In genomic region chr14:68945585-68946289, GRCh38 we compare ENCODE assay signal across 1 cellular context.
TF ChIP-seq lines count a peak whose summit lies in the region.

No MANE protein-coding gene starts in this region.

TF ChIP-seq in HCT116, 20 proteins besides CTCF, POLR2A, EP300 and RAD21 (continued from another document):
- TF ChIP-seq REST (IDR thresholded peaks at IDR 0.05; ENCODE audit: low read depth) (no peak), ELF1 (IDR thresholded peaks at IDR 0.05; ENCODE audit: borderline replicate concordance, low read depth) (no peak), EZH2phosphoT487 (IDR thresholded peaks at IDR 0.05; ENCODE audit: borderline replicate concordance) (no peak), SRF (IDR thresholded peaks at IDR 0.05; ENCODE audit: low read depth) (no peak), TCF7L2 (IDR thresholded peaks at IDR 0.05; ENCODE audit: borderline replicate concordance, extremely low read depth, insufficient read depth, insufficient read length) (no peak), CEBPB (IDR thresholded peaks at IDR 0.05; ENCODE audit: low read depth) (no peak), SP1 (IDR thresholded peaks at IDR 0.05; ENCODE audit: low read depth) (no peak), MAX (IDR thresholded peaks at IDR 0.05) (no peak), ATF3 (IDR thresholded peaks at IDR 0.05) (no peak)
